Comparison of ENCODE assay signal across 1 cellular context in genomic region chr1:27366411-27367159, GRCh38.
TF ChIP-seq lines count a peak whose summit lies in the region.

MAP3K6 (minus strand) TSS chr1:27366961; CDS start chr1:27366597, 364 bp downstream.

TF ChIP-seq in K562, 482 proteins besides CTCF, POLR2A, EP300 and RAD21 (continued from another document and continues in another):
- no peak for TF ChIP-seq ZHX1 (conservative IDR thresholded peaks at IDR 0.05; ENCODE audit: low read length)
- TF ChIP-seq NR2C2 (CRISPR knock-in tag; IDR thresholded peaks at IDR 0.05), result no peak
- no peak for TF ChIP-seq NR2C2 (tag; IDR thresholded peaks at IDR 0.05)
- 0 out of 2 replicates have a peak, but pooled peaks have one; percentile 30 for TF ChIP-seq NR1H2 (CRISPR knock-in tag; IDR thresholded peaks at IDR 0.05)
- no peak for TF ChIP-seq ZNF766 (CRISPR knock-in tag; conservative IDR thresholded peaks at IDR 0.05)
- TF ChIP-seq HMGN3 (IDR thresholded peaks at IDR 0.05; ENCODE audit: borderline replicate concordance, extremely low read depth, insufficient read length, low read depth, low read length), result peak; percentile 61
- TF ChIP-seq ZNF3 (CRISPR knock-in tag; IDR thresholded peaks at IDR 0.05), result no peak
- peak; percentile 19; the same call in 1 of the 2 replicates for TF ChIP-seq HNRNPL (IDR thresholded peaks at IDR 0.05; ENCODE audit: low read depth, low read length)
- TF ChIP-seq EHMT2 (IDR thresholded peaks at IDR 0.05), result no peak
- no peak for TF ChIP-seq SREBF2 (CRISPR knock-in tag; IDR thresholded peaks at IDR 0.05)
- peak; percentile 73 for TF ChIP-seq GABPB1 (CRISPR knock-in tag; IDR thresholded peaks at IDR 0.05)
- 0 out of 4 replicates have a peak, but pooled peaks of 1 of the 2 experiments have one; percentile 31 for TF ChIP-seq ZNF639 (CRISPR knock-in tag; conservative IDR thresholded peaks at IDR 0.05 in 1 of 2, IDR thresholded peaks at IDR 0.05 in 1 of 2)
- no peak for TF ChIP-seq ERF (CRISPR knock-in tag; IDR thresholded peaks at IDR 0.05)
- TF ChIP-seq ATF7 (IDR thresholded peaks at IDR 0.05), result peak; percentile 23; the same call in 1 of the 2 replicates
- 0 out of 2 replicates have a peak, but pooled peaks have one; percentile 25 for TF ChIP-seq MXI1 (IDR thresholded peaks at IDR 0.05; ENCODE audit: low read depth, low read length)
- TF ChIP-seq ZNF76 (CRISPR knock-in tag; IDR thresholded peaks at IDR 0.05; ENCODE audit: borderline replicate concordance), result no peak
- no peak; the same call in 1 of the 2 replicates for TF ChIP-seq ARID1B (IDR thresholded peaks at IDR 0.05)
- no peak for TF ChIP-seq MTA1 (IDR thresholded peaks at IDR 0.05; ENCODE audit: borderline replicate concordance)
- no peak for TF ChIP-seq GABPB2 (CRISPR knock-in tag; conservative IDR thresholded peaks at IDR 0.05)
- peak; percentile 55 for TF ChIP-seq SUPT5H (IDR thresholded peaks at IDR 0.05)
- TF ChIP-seq SPI1 (IDR thresholded peaks at IDR 0.05; ENCODE audit: borderline replicate concordance, low read depth, low read length), result no peak
- no peak; the same call in 1 of the 2 replicates for TF ChIP-seq FOSL1 (tag; conservative IDR thresholded peaks at IDR 0.05)
- TF ChIP-seq STAT5A (IDR thresholded peaks at IDR 0.05; ENCODE audit: borderline replicate concordance, low read length), result no peak
- no peak for TF ChIP-seq CEBPB (tag; IDR thresholded peaks at IDR 0.05)
- no peak for TF ChIP-seq ELF2 (CRISPR knock-in tag; IDR thresholded peaks at IDR 0.05)
- no peak for TF ChIP-seq ZNF449 (CRISPR knock-in tag; IDR thresholded peaks at IDR 0.05)
- TF ChIP-seq ZNF217 (CRISPR knock-in tag; IDR thresholded peaks at IDR 0.05), result no peak
- TF ChIP-seq TAF7 (tag; IDR thresholded peaks at IDR 0.05), result peak; percentile 58; the same call in 1 of the 2 replicates
- TF ChIP-seq ZNF134 (CRISPR knock-in tag; conservative IDR thresholded peaks at IDR 0.05), result no peak
- TF ChIP-seq ZNF408 (CRISPR knock-in tag; IDR thresholded peaks at IDR 0.05; ENCODE audit: low read depth), result no peak
- TF ChIP-seq ZEB2 (IDR thresholded peaks at IDR 0.05), result no peak
- TF ChIP-seq YY1 (IDR thresholded peaks at IDR 0.05; ENCODE audit: borderline replicate concordance in 1 of 3, control insufficient read depth in 1 of 3, extremely low read depth in 1 of 3, insufficient read depth in 3 of 3, insufficient read length in 1 of 3, insufficient replicate concordance in 2 of 3, low read depth in 1 of 3, low read length in 2 of 3), result peak in 2 of 3 experiments; percentile 80 to 89
- TF ChIP-seq HLTF (IDR thresholded peaks at IDR 0.05), result no peak
- TF ChIP-seq ZBED1 (IDR thresholded peaks at IDR 0.05), result no peak
- TF ChIP-seq GATA2 (CRISPR knock-in tag; IDR thresholded peaks at IDR 0.05), result no peak
- no peak; the same call in 1 of the 2 replicates for TF ChIP-seq JUND (IDR thresholded peaks at IDR 0.05; ENCODE audit: borderline replicate concordance, low read depth, low read length)
- TF ChIP-seq JUND (tag; IDR thresholded peaks at IDR 0.05; ENCODE audit: borderline replicate concordance, low read depth, low read length), result peak; percentile 9; the same call in 1 of the 3 replicates
- no peak for TF ChIP-seq ZNF318 (IDR thresholded peaks at IDR 0.05; ENCODE audit: borderline replicate concordance in 1 of 2, low read depth in 1 of 2)
- no peak for TF ChIP-seq HBP1 (CRISPR knock-in tag; IDR thresholded peaks at IDR 0.05)
- no peak for TF ChIP-seq ZKSCAN3 (CRISPR knock-in tag; IDR thresholded peaks at IDR 0.05)
- TF ChIP-seq ZNF609 (CRISPR knock-in tag; IDR thresholded peaks at IDR 0.05; ENCODE audit: borderline replicate concordance), result no peak
- no peak for TF ChIP-seq SREBF1 (IDR thresholded peaks at IDR 0.05; ENCODE audit: borderline replicate concordance, low read depth, low read length)
- TF ChIP-seq STAG1 (CRISPR knock-in tag; IDR thresholded peaks at IDR 0.05; ENCODE audit: borderline replicate concordance), result 0 out of 2 replicates have a peak, but pooled peaks have one; percentile 26
- TF ChIP-seq HOXB6 (CRISPR knock-in tag; IDR thresholded peaks at IDR 0.05; ENCODE audit: borderline replicate concordance), result no peak
- peak; percentile 26; the same call in 1 of the 2 replicates for TF ChIP-seq KAT7 (CRISPR knock-in tag; IDR thresholded peaks at IDR 0.05; ENCODE audit: borderline replicate concordance)
